In genomic region chr11:107151158-107151557, GRCh38 we compare ENCODE assay signal across 25 cellular contexts.
"Had no signal": no experiment of that assay in that cellular context is flagged by ENCODE, and none has a peak within 500 bp of the region (broad histone marks: within the 10 kb centered on the region; RNA-seq: fewer than 3 reads in every experiment).

No MANE protein-coding gene starts in this region.

- H3K4me1 ChIP-seq: colonic mucosa, esophagus squamous epithelium, gastrocnemius medialis, heart right ventricle, left ventricle myocardium inferior, lower lobe of right lung had no signal

- DNase-seq: colonic mucosa; cortex of kidney; effector CD8-positive, alpha-beta T cell; effector memory CD8-positive, alpha-beta T cell; endodermal cell; erythroblast; esophagus squamous epithelium; foreskin fibroblast; foreskin melanocyte; gastrocnemius medialis; glutamatergic neuron; head of caudate nucleus; heart right ventricle; hippocampal formation; immature natural killer cell; islet precursor cell; kidney; kidney glomerular epithelial cell; left colon; left ventricle myocardium inferior; lower lobe of right lung; mesenchymal stem cell; midbrain; naive thymus-derived CD4-positive, alpha-beta T cell had no signal

- H3K27ac ChIP-seq: colonic mucosa, epithelial cell of prostate, esophagus squamous epithelium, gastrocnemius medialis, heart right ventricle, left ventricle myocardium inferior, lower lobe of right lung had no signal

- H3K36me3 ChIP-seq: colonic mucosa, esophagus squamous epithelium, gastrocnemius medialis, heart right ventricle, left ventricle myocardium inferior, lower lobe of right lung had no signal

- H3K9me3 ChIP-seq: colonic mucosa, esophagus squamous epithelium, gastrocnemius medialis, lower lobe of right lung had no signal

- H3K4me3 ChIP-seq: colonic mucosa, esophagus squamous epithelium, gastrocnemius medialis, heart right ventricle, left ventricle myocardium inferior, lower lobe of right lung had no signal

- H3K27me3 ChIP-seq: colonic mucosa, esophagus squamous epithelium, gastrocnemius medialis, heart right ventricle had no signal
